18 cellular contexts compared by ENCODE assay signal in genomic region chr16:22624759-22625533, GRCh38.
DNase-seq lines count a peak whose midpoint lies in the region; ATAC-seq, FAIRE-seq and TF ChIP-seq lines count a peak whose summit lies in the region.
"Had no signal": no experiment of that assay in that cellular context is flagged by ENCODE, and none has a peak within 500 bp of the region (broad histone marks: within the 10 kb centered on the region; RNA-seq: fewer than 3 reads in every experiment).

No MANE protein-coding gene starts in this region.

- no peaks in the 10 kb centered on the region for H4K20me1 ChIP-seq in H1 (replicated peaks in 1 of 2; ENCODE audit: control insufficient read depth in 1 of 2, insufficient read depth in 2 of 2, low read length in 2 of 2)
- H4K20me1 ChIP-seq: BLaER1 treated with 17β-estradiol and CSF1 and Interleukin-3, amounts not matched to agents 10 nM and 100 nM had no signal

- TF ChIP-seq POLR2A in breast epithelium (IDR thresholded peaks at IDR 0.05) = no peak
- TF ChIP-seq POLR2A in H1 (IDR thresholded peaks at IDR 0.05; ENCODE audit: control extremely low read depth in 1 of 2, low read depth in 2 of 2, low read length in 2 of 2) = no peak

- H4K8ac ChIP-seq in H1 (ENCODE audit: extremely low read depth, insufficient read depth, low read length) = no peak overlapping the region

- H2AK5ac ChIP-seq in H1 (ENCODE audit: low read depth, low read length) = no peak overlapping the region

- H3K23ac ChIP-seq in H1 (ENCODE audit: insufficient read length) = no peak overlapping the region

- H3K79me1 ChIP-seq in H1 (ENCODE audit: low read depth, low read length) = no peaks in the 10 kb centered on the region

- no peak for ATAC-seq in left colon
- ATAC-seq: CD8-positive, alpha-beta T cell had no signal

- no peak overlapping the region for H3K14ac ChIP-seq in H1 (ENCODE audit: insufficient read length)

- TF ChIP-seq CTCF in MCF 10A (IDR thresholded peaks at IDR 0.05; ENCODE audit: unreplicated experiment) (no peak), breast epithelium (IDR thresholded peaks at IDR 0.05) (no peak), RWPE1 (conservative IDR thresholded peaks at IDR 0.05; ENCODE audit: low read depth) (no peak), H1 (IDR thresholded peaks at IDR 0.05; ENCODE audit: control extremely low read depth in 1 of 3, insufficient read depth in 1 of 3, low read depth in 1 of 3, low read length in 3 of 3) (no peak), kidney (IDR thresholded peaks at IDR 0.05; ENCODE audit: borderline replicate concordance, extremely low read depth, insufficient read depth) (no peak)

- H2BK5ac ChIP-seq in H1 (ENCODE audit: low read depth, low read length) = no peak overlapping the region

- DNase-seq in MCF 10A (ENCODE audit: unreplicated experiment) (peak; percentile 59), breast epithelium (ENCODE audit: low spot score in 2 of 2) (no peak), RWPE1 (ENCODE audit: low spot score) (no peak), H1 (ENCODE audit: low read depth in 1 of 2, low spot score in 2 of 2) (peak in 1 of 2 experiments; percentile 37), kidney (peak; percentile 60), NCI-H82 (lab: John Stamatoyannopoulos, UW) (no peak), left colon (no peak)
- no peak for DNase-seq in activated T-cell treated with anti-CD3 and anti-CD28 coated beads, Interleukin-2, amount 50 U/mL, for 24 hours
- DNase-seq: Calu3; CD8-positive, alpha-beta T cell; EL; KG1; NCI-H187; NCI-H510A; NCI-H748 treated with DMSO at 0.1 percent for 48 hours; SIG-M5 had no signal

- no peak overlapping the region for H3K27ac Mint-ChIP-seq in MCF 10A (ENCODE audit: low read depth, unreplicated experiment)
- no peak overlapping the region for H3K27ac Mint-ChIP-seq in activated T-cell treated with anti-CD3 and anti-CD28 coated beads, Interleukin-2, amount 50 U/mL, for 24 hours
- H3K27ac Mint-ChIP-seq: CD8-positive, alpha-beta T cell had no signal

- H3K18ac ChIP-seq in H1 (ENCODE audit: extremely low read depth, low read length) = no peak overlapping the region

- H3K4me3 ChIP-seq in breast epithelium (no peak overlapping the region), H1 (ENCODE audit: extremely low read depth in 1 of 4, insufficient read depth in 2 of 4, low read depth in 3 of 4, low read length in 4 of 4) (no peak overlapping the region), kidney (ENCODE audit: low read length in 2 of 2) (no peak overlapping the region)
- H3K4me3 ChIP-seq: BLaER1 treated with 17β-estradiol and CSF1 and Interleukin-3, amounts not matched to agents 10 nM and 100 nM; HAP-1 had no signal

- H4K91ac ChIP-seq in H1 (replicated peaks; ENCODE audit: insufficient read length, low read length) = no peak overlapping the region

- H2AFZ ChIP-seq in H1 (ENCODE audit: low read length) = no peak overlapping the region

- no peak for FAIRE-seq in H1 (lab: Jason Lieb, UNC)
- FAIRE-seq in kidney (lab: Jason Lieb, UNC) = no peak

- no peaks in the 10 kb centered on the region for H3K36me3 Mint-ChIP-seq in MCF 10A (ENCODE audit: insufficient read depth, unreplicated experiment)
- H3K36me3 Mint-ChIP-seq in activated T-cell treated with anti-CD3 and anti-CD28 coated beads, Interleukin-2, amount 50 U/mL, for 24 hours (ENCODE audit: low read depth) = no peaks in the 10 kb centered on the region
- H3K36me3 Mint-ChIP-seq: CD8-positive, alpha-beta T cell had no signal

- no peak overlapping the region for H2BK15ac ChIP-seq in H1 (ENCODE audit: low read length)

- BruUV-seq in MCF 10A (replicated peaks; lab: Mats Ljungman, UMichigan) = no TSS peak

- H2BK12ac ChIP-seq in H1 (ENCODE audit: low read depth, low read length) = peak overlapping the region; percentile 52; the same call in 1 of the 2 replicates

- no peak overlapping the region for H3K4me2 ChIP-seq in H1 (ENCODE audit: insufficient read depth in 1 of 2, low read depth in 2 of 2, low read length in 2 of 2)
- H3K4me2 ChIP-seq: BLaER1 treated with 17β-estradiol and CSF1 and Interleukin-3, amounts not matched to agents 10 nM and 100 nM had no signal

- H2BK120ac ChIP-seq in H1 (replicated peaks; ENCODE audit: low read depth, low read length) = no peak overlapping the region

- no peaks in the 10 kb centered on the region for H3K27me3 Mint-ChIP-seq in MCF 10A (ENCODE audit: insufficient read depth, unreplicated experiment)
- peaks cover 4% of the 10 kb centered on the region for H3K27me3 Mint-ChIP-seq in activated T-cell treated with anti-CD3 and anti-CD28 coated beads, Interleukin-2, amount 50 U/mL, for 24 hours

- H3K56ac ChIP-seq in H1 (replicated peaks; ENCODE audit: insufficient read length, low read depth, low read length) = no peak overlapping the region

- TF ChIP-seq EP300 in H1 (IDR thresholded peaks at IDR 0.05; ENCODE audit: borderline replicate concordance in 1 of 2, low read depth in 2 of 2, low read length in 2 of 2) = no peak

- H3K4ac ChIP-seq in H1 (replicated peaks; ENCODE audit: insufficient read length, low read depth, low read length) = no peak overlapping the region

- 69 to 100% methylated on average over 1 to 8 of the region's 8 CpGs for WGBS in H1 (ENCODE audit: extremely low coverage in 1 of 2, insufficient coverage in 1 of 2, insufficient read length in 1 of 2, insufficient replicate concordance in 2 of 2, low coverage in 1 of 2, low lambda C conversion rate in 2 of 2, missing lambda C conversion rate in 1 of 2), 2 experiments

- H3K36me3 ChIP-seq in breast epithelium (no peaks in the 10 kb centered on the region), H1 (ENCODE audit: control insufficient read depth in 2 of 4, insufficient read depth in 4 of 4, low read length in 3 of 4) (no peaks in the 10 kb centered on the region), kidney (ENCODE audit: control insufficient read depth in 1 of 2, insufficient read depth in 2 of 2, low read length in 2 of 2) (no peaks in the 10 kb centered on the region)
- H3K36me3 ChIP-seq: BLaER1 treated with 17β-estradiol and CSF1 and Interleukin-3, amounts not matched to agents 10 nM and 100 nM; HAP-1 had no signal

- H3K4me1 Mint-ChIP-seq in MCF 10A (ENCODE audit: insufficient read depth, unreplicated experiment) = no peaks in the 10 kb centered on the region
- no peaks in the 10 kb centered on the region for H3K4me1 Mint-ChIP-seq in activated T-cell treated with anti-CD3 and anti-CD28 coated beads, Interleukin-2, amount 50 U/mL, for 24 hours (ENCODE audit: low read depth)

- H3K9me3 ChIP-seq in breast epithelium = no peaks in the 10 kb centered on the region
- no peaks in the 10 kb centered on the region for H3K9me3 ChIP-seq in H1 (ENCODE audit: insufficient read depth in 2 of 2, low read depth in 1 of 2, low read length in 1 of 2)
- H3K9me3 ChIP-seq in kidney (ENCODE audit: control insufficient read depth in 1 of 2, low read length in 2 of 2) = peaks cover 0 to 4% of the 10 kb centered on the region in 2 donors
- H3K9me3 ChIP-seq: BLaER1 treated with 17β-estradiol and CSF1 and Interleukin-3, amounts not matched to agents 10 nM and 100 nM; HAP-1 had no signal

- POLR2A ChIA-PET in MCF 10A (lab: Yijun Ruan, JAX) = interaction anchor here (0.9 to 1.2 kb wide), 3 partner anchors 11 to 254 kb away, joined by 3 to 6 read pairs (median 3); no protein-coding TSS in a partner anchor
- POLR2A ChIA-PET in RWPE1 (lab: Yijun Ruan, JAX; ENCODE audit: low non-redundant PET) = no interaction called here
- POLR2A ChIA-PET in H1 (lab: Charles Lee; ENCODE audit: partially characterized antibody) = no interaction called here

- H3K9ac ChIP-seq in H1 (replicated peaks in 1 of 4; ENCODE audit: extremely low read depth in 1 of 4, low read depth in 3 of 4, low read length in 3 of 4) (no peak overlapping the region), kidney (ENCODE audit: low read length in 2 of 2) (no peak overlapping the region)
- H3K9ac ChIP-seq: BLaER1 treated with 17β-estradiol and CSF1 and Interleukin-3, amounts not matched to agents 10 nM and 100 nM had no signal

- H3K4me3 Mint-ChIP-seq in MCF 10A (ENCODE audit: unreplicated experiment) = no peak overlapping the region
- no peak overlapping the region for H3K4me3 Mint-ChIP-seq in activated T-cell treated with anti-CD3 and anti-CD28 coated beads, Interleukin-2, amount 50 U/mL, for 24 hours
- H3K4me3 Mint-ChIP-seq: CD8-positive, alpha-beta T cell had no signal

- no peak overlapping the region for H4K5ac ChIP-seq in H1 (ENCODE audit: insufficient read length, low read depth, low read length)

- no peak overlapping the region for H2BK20ac ChIP-seq in H1 (ENCODE audit: low read length)

- no peaks in the 10 kb centered on the region for H3K23me2 ChIP-seq in H1 (ENCODE audit: low read depth, low read length)

- H3K27me3 ChIP-seq in breast epithelium = no peaks in the 10 kb centered on the region
- H3K27me3 ChIP-seq in H1 (replicated peaks in 1 of 4; ENCODE audit: control insufficient read depth in 3 of 4, extremely low read depth in 1 of 4, insufficient read depth in 3 of 4, low read length in 3 of 4) = no peaks in the 10 kb centered on the region
- H3K27me3 ChIP-seq: BLaER1 treated with 17β-estradiol and CSF1 and Interleukin-3, amounts not matched to agents 10 nM and 100 nM had no signal

- no peak for TF ChIP-seq RAD21 in H1 (IDR thresholded peaks at IDR 0.05 in 1 of 2, conservative IDR thresholded peaks at IDR 0.05 in 1 of 2; ENCODE audit: low read depth in 2 of 2, low read length in 2 of 2)

- H3K27ac ChIP-seq in breast epithelium (no peak overlapping the region), RWPE1 (peak overlapping the region; percentile 36; the same call in 1 of the 2 replicates), H1 (ENCODE audit: low read depth, low read length) (no peak overlapping the region), kidney (ENCODE audit: low read depth in 2 of 2, low read length in 2 of 2) (no peak overlapping the region)
- H3K27ac ChIP-seq: BLaER1 treated with 17β-estradiol and CSF1 and Interleukin-3, amounts not matched to agents 10 nM and 100 nM had no signal

- intact Hi-C loops in MCF 10A (cut with micrococcal nuclease) = no loop called here
- intact Hi-C loops in breast epithelium (cut with DNase I; ENCODE audit: low total_unique reads) = no loop called here
- intact Hi-C loops in kidney (cut with DNase I) = no loop called here
- intact Hi-C loops in left colon (cut with DNase I, micrococcal nuclease) = no loop called here

- H3K4me1 ChIP-seq in breast epithelium = peaks cover 0 to 4% of the 10 kb centered on the region in 2 donors
- H3K4me1 ChIP-seq in H1 (replicated peaks in 1 of 4; ENCODE audit: control insufficient read depth in 3 of 4, insufficient read depth in 4 of 4, low read length in 3 of 4) = peaks cover 0 to 7% (median 3%) of the 10 kb centered on the region in 4 experiments; a peak in 6 of 7 replicates
- peaks cover 0 to 19% of the 10 kb centered on the region in 2 donors for H3K4me1 ChIP-seq in kidney (ENCODE audit: control insufficient read depth in 1 of 2, insufficient read depth in 1 of 2, low read depth in 1 of 2, low read length in 2 of 2)
- H3K4me1 ChIP-seq: HAP-1 had no signal

- H3K9me3 Mint-ChIP-seq in MCF 10A (ENCODE audit: unreplicated experiment) = no peaks in the 10 kb centered on the region
- H3K9me3 Mint-ChIP-seq in activated T-cell treated with anti-CD3 and anti-CD28 coated beads, Interleukin-2, amount 50 U/mL, for 24 hours = no peaks in the 10 kb centered on the region
- H3K9me3 Mint-ChIP-seq: CD8-positive, alpha-beta T cell had no signal

- CTCF ChIA-PET in MCF 10A (lab: Yijun Ruan, JAX) (interaction anchor here (1.3 kb wide), 1 partner anchor 38 kb away, joined by 3 read pairs; no protein-coding TSS in a partner anchor), RWPE1 (lab: Yijun Ruan, JAX) (interaction anchor here (0.6 kb wide), 1 partner anchor 1825 kb away, joined by 5 read pairs; no protein-coding TSS in a partner anchor), H1 (lab: Charles Lee; ENCODE audit: partially characterized antibody) (no interaction called here)

- H3K79me2 ChIP-seq in H1 (ENCODE audit: control insufficient read depth in 1 of 2, insufficient read depth in 2 of 2, low read length in 2 of 2) = no peaks in the 10 kb centered on the region

Comparison
In these comparisons a context has a peak if more than half of its experiments do, and no peak if none do; other contexts are left out.
1. DNase-seq: peak in MCF 10A (single experiment) and kidney (single experiment); none in breast epithelium (0 of 2), RWPE1 (single experiment), NCI-H82 (single experiment), left colon (0 of 2) and activated T-cell treated with anti-CD3 and anti-CD28 coated beads, Interleukin-2, amount 50 U/mL, for 24 hours (single experiment).